Comparison of ENCODE assay signal across 30 cellular contexts in genomic region chr11:110679323-110679980, GRCh38. TPM values are rescaled to one million over a fixed set of nuclear protein-coding genes. Genes with fewer than 3 reads are reported as not detected.
A peak's percentile ranks its signal among the peaks of the same experiment; 100 is the strongest.
DNase-seq lines count a peak whose midpoint lies in the region; ATAC-seq and TF ChIP-seq lines count a peak whose summit lies in the region.
"Had no signal": no experiment of that assay in that cellular context is flagged by ENCODE, and none has a peak within 500 bp of the region (broad histone marks: within the 10 kb centered on the region; RNA-seq: fewer than 3 reads in every experiment).

No MANE protein-coding gene starts in this region.

- no peak overlapping the region for H3K4me3 Mint-ChIP-seq in activated T-helper 17 cell treated with anti-CD3 and anti-CD28 coated beads, Interleukin-2, amount 50 U/mL, for 72 hours
- H3K4me3 Mint-ChIP-seq: CD4-positive, alpha-beta memory T cell; central memory CD8-positive, alpha-beta T cell; GM23338; T-helper 1 cell treated with Interleukin-12 subunit alpha and Interleukin-12 subunit beta and Interleukin-4 antibody, amounts not matched to agents 30 μg/mL and 1 μg/mL, for 36 hours had no signal

- peak; percentile 88 for DNase-seq in HCEC 1CT
- peak; percentile 18 for DNase-seq in fibroblast of peridontal ligament (ENCODE audit: extremely low read depth)
- peak; percentile 58 for DNase-seq in non-pigmented ciliary epithelial cell (ENCODE audit: low read depth)
- DNase-seq in heart right ventricle: no peak
- no peak for DNase-seq in kidney tubule cell (ENCODE audit: low spot score)
- DNase-seq in glomerular visceral epithelial cell (ENCODE audit: extremely low spot score): no peak
- DNase-seq: activated CD4-positive, alpha-beta T cell treated with anti-CD3 and anti-CD28 coated beads for 1 hour; activated CD8-positive, alpha-beta memory T cell treated with anti-CD3 and anti-CD28 coated beads for 24 hours; activated T-cell treated with anti-CD3 and anti-CD28 coated beads, Interleukin-2, amount 50 U/mL, for 1 hour; adrenal gland; CD4-positive, alpha-beta memory T cell; GF-D8; KBM-7; kidney glomerular epithelial cell; mammary epithelial cell; MV-4-11; NCI-H1694 treated with DMSO at 0.1 percent for 48 hours; NCI-H2171 treated with DMSO at 0.1 percent for 48 hours; stimulated activated CD4-positive, alpha-beta T cell treated with anti-CD3 and anti-CD28 coated beads, Interleukin-15, amount 100 ng/mL, for 24 hours; stomach; tibial artery had no signal

- no peak for TF ChIP-seq CTCF in heart right ventricle (IDR thresholded peaks at IDR 0.05)

- H3K4me3 ChIP-seq in heart right ventricle: no peak overlapping the region
- H3K4me3 ChIP-seq: adrenal gland, GM23338, stomach, tibial artery had no signal

- no peaks in the 10 kb centered on the region for H3K9me3 ChIP-seq in heart right ventricle
- H3K9me3 ChIP-seq: adrenal gland, stomach, tibial artery had no signal

- 65 to 68% methylated on average over 2 of the region's 2 CpGs for WGBS in heart right ventricle, 2 donors

- H3K9me3 Mint-ChIP-seq in activated T-helper 17 cell treated with anti-CD3 and anti-CD28 coated beads, Interleukin-2, amount 50 U/mL, for 72 hours: no peaks in the 10 kb centered on the region
- H3K9me3 Mint-ChIP-seq: CD4-positive, alpha-beta memory T cell; central memory CD8-positive, alpha-beta T cell; GM23338; T-helper 1 cell treated with Interleukin-12 subunit alpha and Interleukin-12 subunit beta and Interleukin-4 antibody, amounts not matched to agents 30 μg/mL and 1 μg/mL, for 36 hours had no signal

- H3K27ac ChIP-seq in heart right ventricle: no peak overlapping the region
- H3K27ac ChIP-seq: adrenal gland, epithelial cell of prostate, stomach, tibial artery had no signal

- peaks cover 3% of the 10 kb centered on the region for H3K27me3 Mint-ChIP-seq in activated T-helper 17 cell treated with anti-CD3 and anti-CD28 coated beads, Interleukin-2, amount 50 U/mL, for 72 hours
- H3K27me3 Mint-ChIP-seq: CD4-positive, alpha-beta memory T cell; central memory CD8-positive, alpha-beta T cell; progenitor cell of endocrine pancreas had no signal

- peak; percentile 29 for ATAC-seq in activated T-helper 17 cell treated with anti-CD3 and anti-CD28 coated beads, Interleukin-2, amount 50 U/mL, for 72 hours (replicated peaks)
- ATAC-seq in heart right ventricle: no peak
- ATAC-seq: GM23338, sciatic nerve had no signal

- no peaks in the 10 kb centered on the region for H3K4me1 ChIP-seq in heart right ventricle
- H3K4me1 ChIP-seq: adrenal gland, stomach, tibial artery had no signal

- H3K36me3 ChIP-seq in heart right ventricle: no peaks in the 10 kb centered on the region
- H3K36me3 ChIP-seq: adrenal gland, stomach, tibial artery had no signal

- intact Hi-C loops in heart right ventricle (cut with DNase I): no loop called here

- H3K4me1 Mint-ChIP-seq in activated T-helper 17 cell treated with anti-CD3 and anti-CD28 coated beads, Interleukin-2, amount 50 U/mL, for 72 hours: no peaks in the 10 kb centered on the region
- H3K4me1 Mint-ChIP-seq: CD4-positive, alpha-beta memory T cell; central memory CD8-positive, alpha-beta T cell; GM23338 had no signal

- H3K27me3 ChIP-seq in heart right ventricle: no peaks in the 10 kb centered on the region
- H3K27me3 ChIP-seq: adrenal gland, stomach, tibial artery had no signal

- H3K27ac Mint-ChIP-seq in activated T-helper 17 cell treated with anti-CD3 and anti-CD28 coated beads, Interleukin-2, amount 50 U/mL, for 72 hours: no peak overlapping the region
- H3K27ac Mint-ChIP-seq: CD4-positive, alpha-beta memory T cell; GM23338; progenitor cell of endocrine pancreas; T-helper 1 cell treated with Interleukin-12 subunit alpha and Interleukin-12 subunit beta and Interleukin-4 antibody, amounts not matched to agents 30 μg/mL and 1 μg/mL, for 36 hours had no signal

- no peaks in the 10 kb centered on the region for H3K36me3 Mint-ChIP-seq in activated T-helper 17 cell treated with anti-CD3 and anti-CD28 coated beads, Interleukin-2, amount 50 U/mL, for 72 hours (ENCODE audit: low read depth)
- H3K36me3 Mint-ChIP-seq: CD4-positive, alpha-beta memory T cell had no signal

RNA-seq across cellular contexts. Expression of gene ARHGAP20, which starts 32.8 kb away (rescaled TPM):
- not detected for total RNA-seq in activated T-helper 17 cell treated with anti-CD3 and anti-CD28 coated beads, Interleukin-2, amount 50 U/mL, for 72 hours
- total RNA-seq in heart right ventricle: 1 to 10 TPM in 1 of 10 donors, under 1 TPM in 9; 0.20 to 1.3 (median 0.34) TPM
- under 1 TPM; 0.14 to 0.15 TPM for polyA plus RNA-seq in heart right ventricle
- total RNA-seq: HT-29, SK-MEL-5 had no signal
- polyA plus RNA-seq: GM23338, mammary epithelial cell had no signal

Comparison
In these comparisons a context has a peak if more than half of its experiments do, and no peak if none do; other contexts are left out.
1. DNase-seq: peak in HCEC 1CT (single experiment), fibroblast of peridontal ligament (single experiment) and non-pigmented ciliary epithelial cell (single experiment); none in heart right ventricle (0 of 2), kidney tubule cell (single experiment) and glomerular visceral epithelial cell (single experiment).